9 cellular contexts compared by ENCODE assay signal in the genomic region with DNA sequence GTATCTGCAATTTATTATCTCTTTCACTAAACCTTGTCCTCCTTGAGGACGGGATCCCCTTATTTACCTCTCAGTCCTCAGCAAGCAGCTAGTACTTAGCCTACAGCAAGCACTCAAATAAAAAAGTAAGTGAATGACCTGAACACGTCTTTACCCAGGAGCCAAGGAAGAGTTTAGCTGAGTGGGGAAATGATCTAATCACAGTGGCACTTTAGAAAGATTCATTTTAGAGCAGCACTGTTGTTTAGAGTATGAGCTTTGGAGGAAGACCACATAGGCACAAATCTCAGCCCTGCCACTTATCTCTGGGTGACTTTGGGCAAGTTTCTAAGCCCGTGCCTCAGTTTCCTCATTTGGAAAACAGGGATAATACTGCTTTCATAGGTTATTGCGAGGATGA. TPM values are rescaled to one million over a fixed set of nuclear protein-coding genes. Genes with fewer than 3 reads are reported as not detected.
DNase-seq lines count a peak whose midpoint lies in the region; TF ChIP-seq lines count a peak whose summit lies in the region.
"Had no signal": no experiment of that assay in that cellular context is flagged by ENCODE, and none has a peak within 500 bp of the region (broad histone marks: within the 10 kb centered on the region; RNA-seq: fewer than 3 reads in every experiment).

No MANE protein-coding gene starts in this region.

- H2AFZ ChIP-seq in neuron (ENCODE audit: low read depth, low read length) = no peak overlapping the region

- H3K4me3 ChIP-seq in choroid plexus epithelial cell (ENCODE audit: low read depth, low read length) (peak overlapping the region; percentile 30), neuron (ENCODE audit: low read length) (peak overlapping the region; percentile 67), tibial artery (no peak overlapping the region), ascending aorta (no peak overlapping the region)

- DNase-seq in NCI-H226 (peak; percentile 15), choroid plexus epithelial cell (ENCODE audit: low read depth) (peak; percentile 44), tibial artery (no peak), ascending aorta (ENCODE audit: low spot score in 2 of 2) (no peak), posterior vena cava (ENCODE audit: low spot score) (no peak), retina (no peak)
- DNase-seq: amniotic stem cell had no signal

- peak overlapping the region; percentile 58; the same call in 1 of the 2 replicates for H3K9ac ChIP-seq in ES-I3 (ENCODE audit: low read depth, low read length)

- H3K36me3 ChIP-seq in ES-I3 (ENCODE audit: insufficient read depth, low read length) = no peaks in the 10 kb centered on the region
- H3K36me3 ChIP-seq in neuron (ENCODE audit: insufficient read depth, low read length) = peaks cover 3% of the 10 kb centered on the region
- H3K36me3 ChIP-seq in tibial artery = no peaks in the 10 kb centered on the region
- no peaks in the 10 kb centered on the region for H3K36me3 ChIP-seq in ascending aorta

- H3K27me3 ChIP-seq in neuron (ENCODE audit: insufficient read depth, low read length) (no peaks in the 10 kb centered on the region), tibial artery (no peaks in the 10 kb centered on the region), ascending aorta (no peaks in the 10 kb centered on the region)

- H3K4me1 ChIP-seq in ES-I3 (ENCODE audit: insufficient read depth, low read length) (peaks cover 11% of the 10 kb centered on the region; the same call in 1 of the 2 replicates), neuron (ENCODE audit: insufficient read depth, low read length) (peaks cover 25% of the 10 kb centered on the region), tibial artery (peaks cover 0 to 36% (median 7%) of the 10 kb centered on the region in 4 donors), ascending aorta (peaks cover 0 to 3% of the 10 kb centered on the region in 2 donors)

- H3K9me3 ChIP-seq in ES-I3 (ENCODE audit: control insufficient read depth, insufficient read depth, low read length) (no peaks in the 10 kb centered on the region), neuron (ENCODE audit: low read length) (no peaks in the 10 kb centered on the region), tibial artery (no peaks in the 10 kb centered on the region), ascending aorta (no peaks in the 10 kb centered on the region)

- TF ChIP-seq CTCF in choroid plexus epithelial cell (conservative IDR thresholded peaks at IDR 0.05; ENCODE audit: low read depth, low read length) = no peak
- no peak for TF ChIP-seq CTCF in tibial artery (IDR thresholded peaks at IDR 0.05)
- TF ChIP-seq CTCF in ascending aorta (IDR thresholded peaks at IDR 0.05) = no peak

- H3K27ac ChIP-seq in tibial artery (no peak overlapping the region), ascending aorta (no peak overlapping the region)

- intact Hi-C loops in tibial artery (cut with DNase I; ENCODE audit: low total_unique reads) = loop anchor here (10.0 kb wide), 1 partner anchor 136 kb away; a partner anchor contains a TSS
- intact Hi-C loops in ascending aorta (cut with DNase I) = loop anchor here (5.0 to 10.0 kb wide), 4 partner anchors 177 to 824 kb away; a partner anchor contains a TSS
- intact Hi-C loops in posterior vena cava (cut with DNase I) = no loop called here

RNA-seq across cellular contexts. Expression of a gene that starts 2.7 kb away (rescaled TPM):
- total RNA-seq in ascending aorta (1.6 TPM), posterior vena cava (1 to 10 TPM; 8.6 to 9.1 TPM)

Comparison
In these comparisons a context has a peak if more than half of its experiments do, and no peak if none do; other contexts are left out.
1. DNase-seq: peak in NCI-H226 (single experiment) and choroid plexus epithelial cell (single experiment); none in tibial artery (0 of 2), ascending aorta (0 of 2), posterior vena cava (single experiment) and retina (single experiment).
2. H3K4me3 ChIP-seq: peak in choroid plexus epithelial cell (single experiment) and neuron (single experiment); none in tibial artery (0 of 2) and ascending aorta (0 of 2).
3. intact Hi-C loops: an anchor here in tibial artery (10.0 kb wide) and ascending aorta (5.0 to 10.0 kb wide); none called in posterior vena cava.